In the genomic region with DNA sequence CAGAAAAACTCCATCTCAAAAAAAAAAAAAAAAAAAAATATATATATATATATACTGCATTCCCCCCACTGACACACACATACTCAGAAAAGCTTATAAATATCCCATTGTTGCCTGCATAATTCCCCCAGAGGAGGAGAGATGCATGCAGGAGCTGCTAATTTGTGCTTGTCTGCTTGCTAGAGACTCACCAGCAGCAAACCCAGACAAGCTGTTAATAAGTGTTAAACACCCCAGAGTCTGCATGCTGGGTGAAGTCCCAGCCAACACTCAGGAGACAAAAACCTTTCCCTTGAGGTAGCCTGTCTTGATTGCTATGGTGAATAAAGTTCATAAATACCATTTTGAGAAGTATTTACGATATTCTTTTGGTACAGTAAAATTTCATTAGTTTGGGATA, we compare ENCODE assay signal across 33 cellular contexts.
DNase-seq lines count a peak whose midpoint lies in the region; ATAC-seq and TF ChIP-seq lines count a peak whose summit lies in the region.
"Had no signal": no experiment of that assay in that cellular context is flagged by ENCODE, and none has a peak within 500 bp of the region (broad histone marks: within the 10 kb centered on the region; RNA-seq: fewer than 3 reads in every experiment).

No MANE protein-coding gene starts in this region.

- no peaks in the 10 kb centered on the region for H3K79me2 ChIP-seq in SK-N-SH (ENCODE audit: insufficient read depth)

- H3K27ac ChIP-seq in SK-N-SH (ENCODE audit: low read depth in 2 of 2, low read length in 1 of 2) (no peak overlapping the region), RWPE1 (peak overlapping the region; percentile 60), left lung (no peak overlapping the region)
- H3K27ac ChIP-seq: esophagus squamous epithelium, foreskin keratinocyte, heart right ventricle, HL-60, pancreas, testis had no signal

- H3K9ac ChIP-seq in SK-N-SH, result no peak overlapping the region

- WGBS in SK-N-SH (ENCODE audit: low lambda C conversion rate), result 94% methylated on average over 1 of the region's 1 CpG

- TF ChIP-seq CTCF in SK-N-SH (IDR thresholded peaks at IDR 0.05), result no peak
- TF ChIP-seq CTCF in RWPE1 (conservative IDR thresholded peaks at IDR 0.05; ENCODE audit: low read depth), result no peak
- TF ChIP-seq CTCF in left lung (IDR thresholded peaks at IDR 0.05), result no peak

- H3K4me2 ChIP-seq in SK-N-SH, result no peak overlapping the region

- no peak for TF ChIP-seq RAD21 in SK-N-SH (IDR thresholded peaks at IDR 0.05; ENCODE audit: low read length)

- POLR2A ChIA-PET in SK-N-SH (lab: Yijun Ruan, JAX) (interaction anchor here (1.0 kb wide), 1 partner anchor 10 kb away, joined by 3 read pairs; no protein-coding TSS in a partner anchor), RWPE1 (lab: Yijun Ruan, JAX; ENCODE audit: low non-redundant PET) (no interaction called here)

- intact Hi-C loops in left lung (cut with DNase I), result no loop called here

- H3K27me3 ChIP-seq in SK-N-SH (ENCODE audit: insufficient read depth), result no peaks in the 10 kb centered on the region
- peaks cover 0 to 17% of the 10 kb centered on the region in 2 donors for H3K27me3 ChIP-seq in left lung
- H3K27me3 ChIP-seq: BE2C, esophagus squamous epithelium, foreskin keratinocyte, heart right ventricle, pancreas, testis had no signal

- H3K4me1 ChIP-seq in SK-N-SH (ENCODE audit: control insufficient read depth in 1 of 2, insufficient read depth in 2 of 2, low read depth in 1 of 2, low read length in 1 of 2) (peaks cover 0 to 2% of the 10 kb centered on the region in 2 experiments; a peak in 1 of 4 replicates), left lung (peaks cover 0 to 4% of the 10 kb centered on the region in 2 donors)
- H3K4me1 ChIP-seq: BE2C, testis had no signal

- H3K4me3 ChIP-seq in SK-N-SH (ENCODE audit: low read depth in 2 of 2, low read length in 1 of 2) (no peak overlapping the region), left lung (no peak overlapping the region)
- H3K4me3 ChIP-seq: esophagus squamous epithelium, HAP-1, heart right ventricle, pancreas, testis had no signal

- H3F3A ChIP-seq in SK-N-SH (replicated peaks; ENCODE audit: insufficient read depth), result no peaks in the 10 kb centered on the region

- no peak for ATAC-seq in SK-N-SH treated with all-trans-retinoic acid at 6 μM for 48 hours
- ATAC-seq in left lung, result no peak
- ATAC-seq: foreskin keratinocyte; heart right ventricle; pancreas; stimulated activated naive CD8-positive, alpha-beta T cell treated with anti-CD3 and anti-CD28 coated beads, Interleukin-15, Interleukin-2, amounts not matched to agents 100 U/mL and 50 U/mL, for 24 hours had no signal

- H3K36me3 ChIP-seq in SK-N-SH (replicated peaks in 1 of 2; ENCODE audit: control insufficient read depth in 1 of 2, insufficient read depth in 2 of 2, low read length in 1 of 2), result no peaks in the 10 kb centered on the region
- H3K36me3 ChIP-seq in left lung, result no peaks in the 10 kb centered on the region
- H3K36me3 ChIP-seq: BE2C, esophagus squamous epithelium, HAP-1, heart right ventricle, pancreas had no signal

- no peaks in the 10 kb centered on the region for H3K9me3 ChIP-seq in SK-N-SH
- no peaks in the 10 kb centered on the region for H3K9me3 ChIP-seq in left lung
- H3K9me3 ChIP-seq: BE2C, esophagus squamous epithelium, HAP-1, heart right ventricle, pancreas, testis had no signal

- no peak overlapping the region for H2AFZ ChIP-seq in SK-N-SH (ENCODE audit: low read depth)

- DNase-seq in SK-N-SH (peak; percentile 29), RWPE1 (ENCODE audit: low spot score) (no peak), left kidney (ENCODE audit: low read depth, low spot score) (peak; percentile 51), ecto neural progenitor cell (ENCODE audit: low spot score) (no peak), left lung (no peak)
- no peak for DNase-seq in activated CD4-positive, alpha-beta T cell treated with anti-CD3 and anti-CD28 coated beads, Interleukin-2, amount 50 U/mL, for 48 hours
- DNase-seq: activated CD4-positive, alpha-beta T cell treated with anti-CD3 and anti-CD28 coated beads, Interleukin-2, amount 50 U/mL, for 1 hour; activated CD4-positive, CD25-positive, alpha-beta regulatory T cell; activated effector memory CD4-positive, alpha-beta T cell treated with anti-CD3 and anti-CD28 coated beads, Interleukin-2, amount 50 U/mL, for 16 hours; activated naive CD8-positive, alpha-beta T cell treated with anti-CD3 and anti-CD28 coated beads for 36 hours; activated T-cell treated with anti-CD3 and anti-CD28 coated beads, Interleukin-2, amount 50 U/mL, for 24 hours; BE2C; cerebellar nuclear complex; dermis blood vessel endothelial cell; esophagus squamous epithelium; foreskin keratinocyte; GF-D8; heart right ventricle; KBM-7; kidney glomerular epithelial cell; mammary epithelial cell; NCI-H1092 treated with DMSO at 0.1 percent for 48 hours; NCI-H187 treated with DMSO at 0.1 percent for 48 hours; NCI-H2227 treated with DMSO at 0.1 percent for 48 hours; pancreas; retina; small intestine; stimulated activated CD4-positive, alpha-beta T cell treated with anti-CD3 and anti-CD28 coated beads, Interleukin-1b, Interleukin-23, amount 100 ng/mL, for 48 hours; stimulated activated naive CD8-positive, alpha-beta T cell treated with anti-CD3 and anti-CD28 coated beads, Interleukin-15, Interleukin-2, amounts not matched to agents 100 U/mL and 50 U/mL, for 24 hours; testis had no signal

- no peak for TF ChIP-seq EP300 in SK-N-SH (IDR thresholded peaks at IDR 0.05; ENCODE audit: borderline replicate concordance in 1 of 2, low read depth in 1 of 2, low read length in 1 of 2)

- H3K9me2 ChIP-seq in SK-N-SH, result no peaks in the 10 kb centered on the region

- CTCF ChIA-PET in SK-N-SH (lab: Yijun Ruan, JAX) (interaction anchor here (0.6 to 1.7 kb wide), 3 partner anchors 15 to 1037 kb away, joined by 3 to 5 read pairs (median 3); no protein-coding TSS in a partner anchor), RWPE1 (lab: Yijun Ruan, JAX) (no interaction called here)

- H4K20me1 ChIP-seq in SK-N-SH (ENCODE audit: insufficient read depth), result no peaks in the 10 kb centered on the region

TF ChIP-seq in SK-N-SH, 30 proteins besides CTCF, POLR2A, EP300 and RAD21 (continues in another document):
- TF ChIP-seq TEAD4 (IDR thresholded peaks at IDR 0.05; ENCODE audit: borderline replicate concordance, insufficient read depth), result no peak
- no peak for TF ChIP-seq GABPA (IDR thresholded peaks at IDR 0.05; ENCODE audit: low read depth)
- TF ChIP-seq RCOR1 (IDR thresholded peaks at IDR 0.05; ENCODE audit: low read length), result no peak
- TF ChIP-seq, protein P1, sequence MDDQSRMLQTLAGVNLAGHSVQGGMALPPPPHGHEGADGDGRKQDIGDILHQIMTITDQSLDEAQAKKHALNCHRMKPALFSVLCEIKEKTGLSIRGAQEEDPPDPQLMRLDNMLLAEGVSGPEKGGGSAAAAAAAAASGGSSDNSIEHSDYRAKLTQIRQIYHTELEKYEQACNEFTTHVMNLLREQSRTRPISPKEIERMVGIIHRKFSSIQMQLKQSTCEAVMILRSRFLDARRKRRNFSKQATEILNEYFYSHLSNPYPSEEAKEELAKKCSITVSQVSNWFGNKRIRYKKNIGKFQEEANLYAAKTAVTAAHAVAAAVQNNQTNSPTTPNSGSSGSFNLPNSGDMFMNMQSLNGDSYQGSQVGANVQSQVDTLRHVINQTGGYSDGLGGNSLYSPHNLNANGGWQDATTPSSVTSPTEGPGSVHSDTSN (IDR thresholded peaks at IDR 0.05), result no peak

TF ChIP-seq in SK-N-SH treated with all-trans-retinoic acid at 6 μM for 48 hours, 23 proteins besides CTCF, POLR2A, EP300 and RAD21 (continues in another document):
- TF ChIP-seq ZFP3 (CRISPR knock-in tag; IDR thresholded peaks at IDR 0.05) (no peak), ESRRG (CRISPR knock-in tag; IDR thresholded peaks at IDR 0.05) (no peak), OSR1 (CRISPR knock-in tag; IDR thresholded peaks at IDR 0.05) (no peak), BACH2 (CRISPR knock-in tag; IDR thresholded peaks at IDR 0.05; ENCODE audit: borderline replicate concordance) (no peak), TCF4 (CRISPR knock-in tag; IDR thresholded peaks at IDR 0.05; ENCODE audit: borderline replicate concordance) (no peak), CREB5 (CRISPR knock-in tag; IDR thresholded peaks at IDR 0.05; ENCODE audit: low read depth) (no peak), CSDC2 (CRISPR knock-in tag; IDR thresholded peaks at IDR 0.05) (no peak), PPARA (CRISPR knock-in tag; IDR thresholded peaks at IDR 0.05; ENCODE audit: borderline replicate concordance) (no peak), ZNF565 (CRISPR knock-in tag; conservative IDR thresholded peaks at IDR 0.05; ENCODE audit: low read depth) (no peak), CSRNP3 (CRISPR knock-in tag; IDR thresholded peaks at IDR 0.05) (no peak)

Comparison
In these comparisons a context has a peak if more than half of its experiments do, and no peak if none do; other contexts are left out.
1. DNase-seq: peak in SK-N-SH (single experiment) and left kidney (single experiment); none in RWPE1 (single experiment), ecto neural progenitor cell (single experiment), activated CD4-positive, alpha-beta T cell treated with anti-CD3 and anti-CD28 coated beads, Interleukin-2, amount 50 U/mL, for 48 hours (0 of 2) and left lung (0 of 2).